Comparison of ENCODE assay signal across 8 cellular contexts in the genomic region with DNA sequence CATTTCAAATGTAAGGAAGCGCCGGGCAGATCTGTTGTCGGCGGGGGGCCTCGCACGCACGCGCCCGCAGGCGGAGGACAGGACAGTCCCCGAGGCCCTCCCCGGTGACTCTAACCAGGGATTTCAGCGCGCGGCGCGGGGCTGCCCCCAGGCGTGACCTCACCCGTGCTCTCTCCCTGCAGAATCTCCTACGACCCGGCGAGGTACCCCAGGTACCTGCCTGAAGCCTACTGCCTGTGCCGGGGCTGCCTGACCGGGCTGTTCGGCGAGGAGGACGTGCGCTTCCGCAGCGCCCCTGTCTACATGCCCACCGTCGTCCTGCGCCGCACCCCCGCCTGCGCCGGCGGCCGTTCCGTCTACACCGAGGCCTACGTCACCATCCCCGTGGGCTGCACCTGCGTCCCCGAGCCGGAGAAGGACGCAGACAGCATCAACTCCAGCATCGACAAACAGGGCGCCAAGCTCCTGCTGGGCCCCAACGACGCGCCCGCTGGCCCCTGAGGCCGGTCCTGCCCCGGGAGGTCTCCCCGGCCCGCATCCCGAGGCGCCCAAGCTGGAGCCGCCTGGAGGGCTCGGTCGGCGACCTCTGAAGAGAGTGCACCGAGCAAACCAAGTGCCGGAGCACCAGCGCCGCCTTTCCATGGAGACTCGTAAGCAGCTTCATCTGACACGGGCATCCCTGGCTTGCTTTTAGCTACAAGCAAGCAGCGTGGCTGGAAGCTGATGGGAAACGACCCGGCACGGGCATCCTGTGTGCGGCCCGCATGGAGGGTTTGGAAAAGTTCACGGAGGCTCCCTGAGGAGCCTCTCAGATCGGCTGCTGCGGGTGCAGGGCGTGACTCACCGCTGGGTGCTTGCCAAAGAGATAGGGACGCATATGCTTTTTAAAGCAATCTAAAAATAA. TPM values are rescaled to one million over a fixed set of nuclear protein-coding genes. Genes with fewer than 3 reads are reported as not detected.
A peak's percentile ranks its signal among the peaks of the same experiment; 100 is the strongest.
DNase-seq lines count a peak whose midpoint lies in the region; ATAC-seq, FAIRE-seq and TF ChIP-seq lines count a peak whose summit lies in the region.

No MANE protein-coding gene starts in this region.

- no peaks in the 10 kb centered on the region for H3K4me1 Mint-ChIP-seq in astrocyte (ENCODE audit: low read depth, unreplicated experiment)

- H3K79me2 ChIP-seq in HCT116 (ENCODE audit: insufficient read depth, low read length) (no peaks in the 10 kb centered on the region), astrocyte (ENCODE audit: insufficient read depth, low read length) (no peaks in the 10 kb centered on the region)

- RAD21 ChIA-PET in HCT116 (lab: Charles Lee; ENCODE audit: low non-redundant PET in 1 of 2, low total read pairs in 2 of 2, uncharacterized antibody in 2 of 2, unreplicated experiment in 2 of 2) = no interaction called here

- no peak for TF ChIP-seq POLR2A in HCT116 (IDR thresholded peaks at IDR 0.05; ENCODE audit: borderline replicate concordance, extremely low read depth, insufficient read depth, insufficient read length)

- TF ChIP-seq CTCF in A673 (conservative IDR thresholded peaks at IDR 0.05; ENCODE audit: low read depth, low read length) (no peak), HCT116 (IDR thresholded peaks at IDR 0.05 in 2 of 3, conservative IDR thresholded peaks at IDR 0.05 in 1 of 3; ENCODE audit: borderline replicate concordance in 1 of 3, insufficient read depth in 1 of 3, low read depth in 2 of 3, low read length in 2 of 3) (no peak), astrocyte (IDR thresholded peaks at IDR 0.05; ENCODE audit: insufficient read depth, low read depth, low read length) (no peak)

- H3K27me3 ChIP-seq in A673 (replicated peaks; ENCODE audit: insufficient read depth, low read depth, low read length, poor library complexity) (no peaks in the 10 kb centered on the region), HCT116 (ENCODE audit: insufficient read depth, low read length) (no peaks in the 10 kb centered on the region), astrocyte (ENCODE audit: insufficient read depth, low read length) (peaks cover 3% of the 10 kb centered on the region), skeletal muscle satellite cell (ENCODE audit: control insufficient read depth, insufficient read depth, low read length) (peaks cover 4% of the 10 kb centered on the region), SJCRH30 (no peaks in the 10 kb centered on the region)

- H3K36me3 ChIP-seq in A673 (ENCODE audit: insufficient read depth, low read length, poor library complexity, severe bottlenecking) (no peaks in the 10 kb centered on the region), HCT116 (ENCODE audit: control insufficient read depth in 1 of 2, insufficient read depth in 2 of 2, low read length in 2 of 2) (no peaks in the 10 kb centered on the region), astrocyte (ENCODE audit: insufficient read depth, low read length) (no peaks in the 10 kb centered on the region), skeletal muscle satellite cell (ENCODE audit: insufficient read depth, low read length) (no peaks in the 10 kb centered on the region), SJCRH30 (no peaks in the 10 kb centered on the region)

- H3K9me3 ChIP-seq in A673 (ENCODE audit: low read depth, low read length, poor library complexity, severe bottlenecking) = no peaks in the 10 kb centered on the region
- no peaks in the 10 kb centered on the region for H3K9me3 ChIP-seq in HCT116 (ENCODE audit: control insufficient read depth in 1 of 2, insufficient read depth in 1 of 2, low read depth in 1 of 2, low read length in 2 of 2)
- H3K9me3 ChIP-seq in astrocyte (ENCODE audit: insufficient read depth, low read depth, low read length) = no peaks in the 10 kb centered on the region
- H3K9me3 ChIP-seq in skeletal muscle satellite cell (replicated peaks; ENCODE audit: low read length) = no peaks in the 10 kb centered on the region
- no peaks in the 10 kb centered on the region for H3K9me3 ChIP-seq in SJCRH30 (replicated peaks)

- peak; percentile 75 for ATAC-seq in HCT116
- no peak for ATAC-seq in HG03378 (IDR thresholded peaks at IDR 0.05; ENCODE audit: unreplicated experiment)

- H3K9me3 Mint-ChIP-seq in astrocyte (ENCODE audit: unreplicated experiment) = no peaks in the 10 kb centered on the region

- H2AFZ ChIP-seq in HCT116 (ENCODE audit: low read depth, low read length, poor library complexity, severe bottlenecking) (peak overlapping the region; percentile 17), astrocyte (ENCODE audit: low read depth, low read length) (peak overlapping the region; percentile 89)

- H3K27ac ChIP-seq in A673 (ENCODE audit: low read depth, low read length, poor library complexity, severe bottlenecking) (no peak overlapping the region), HCT116 (ENCODE audit: low read depth, low read length) (peak overlapping the region; percentile 29; the same call in 1 of the 2 replicates), astrocyte (ENCODE audit: low read depth, low read length) (no peak overlapping the region), SJCRH30 (no peak overlapping the region)

- no peaks in the 10 kb centered on the region for H3K9me2 ChIP-seq in HCT116 (ENCODE audit: insufficient read depth)

- peak overlapping the region; percentile 34 for H3K4me3 ChIP-seq in A673 (ENCODE audit: low read depth, low read length, poor library complexity, severe bottlenecking)
- H3K4me3 ChIP-seq in HCT116 (replicated peaks in 1 of 2; ENCODE audit: low read depth in 1 of 2, low read length in 2 of 2) = peak overlapping the region in 1 of 2 experiments; percentile 48; a peak in 3 of 4 replicates
- peak overlapping the region; percentile 39 for H3K4me3 ChIP-seq in astrocyte (ENCODE audit: insufficient read depth, low read depth, low read length)
- H3K4me3 ChIP-seq in skeletal muscle satellite cell (ENCODE audit: low read length) = peak overlapping the region; percentile 16
- no peak overlapping the region for H3K4me3 ChIP-seq in SJCRH30

- FAIRE-seq in astrocyte (lab: Jason Lieb, UNC) = no peak

- H3K4me1 ChIP-seq in A673 (ENCODE audit: insufficient read depth, low read length, poor library complexity, severe bottlenecking) (peaks cover 5% of the 10 kb centered on the region), HCT116 (ENCODE audit: control insufficient read depth in 1 of 2, insufficient read depth in 2 of 2, low read length in 2 of 2) (peaks cover 12 to 16% of the 10 kb centered on the region in 2 experiments), astrocyte (ENCODE audit: insufficient read depth, low read length) (peaks cover 10% of the 10 kb centered on the region), skeletal muscle satellite cell (ENCODE audit: control insufficient read depth, insufficient read depth, low read length) (peaks cover 12% of the 10 kb centered on the region), SJCRH30 (peaks cover 7% of the 10 kb centered on the region)

- H3K4me3 Mint-ChIP-seq in astrocyte (ENCODE audit: unreplicated experiment) = peak overlapping the region; percentile 34

- intact Hi-C loops in A673 (cut with micrococcal nuclease; ENCODE audit: unreplicated experiment) = no loop called here
- intact Hi-C loops in HCT116 (cut with micrococcal nuclease) = no loop called here

- peak overlapping the region; percentile 83 for H3K4me2 ChIP-seq in HCT116 (ENCODE audit: low read length)
- H3K4me2 ChIP-seq in astrocyte (ENCODE audit: low read length) = peak overlapping the region; percentile 87
- peak overlapping the region; percentile 77 for H3K4me2 ChIP-seq in skeletal muscle satellite cell (ENCODE audit: low read length)

- BruUV-seq in A673 (replicated peaks; lab: Mats Ljungman, UMichigan) = no TSS peak
- BruUV-seq in HCT116 (replicated peaks; lab: Mats Ljungman, UMichigan) = no TSS peak

- POLR2A ChIA-PET in A673 (lab: Charles Lee; ENCODE audit: low non-redundant PET) = no interaction called here
- POLR2A ChIA-PET in HCT116 (lab: Charles Lee) = interaction anchor here (1.4 kb wide), 1 partner anchor 18 kb away, joined by 3 read pairs; no protein-coding TSS in a partner anchor

- no peak overlapping the region for H3K27ac Mint-ChIP-seq in astrocyte (ENCODE audit: unreplicated experiment)

- H3K9ac ChIP-seq in HCT116 (ENCODE audit: low read length) (peak overlapping the region; percentile 24; the same call in 1 of the 2 replicates), astrocyte (ENCODE audit: low read length) (peak overlapping the region; percentile 33), skeletal muscle satellite cell (ENCODE audit: low read depth, low read length) (no peak overlapping the region)

- no peak for TF ChIP-seq RAD21 in HCT116 (IDR thresholded peaks at IDR 0.05; ENCODE audit: low read depth)

- peaks cover 1% of the 10 kb centered on the region for H3K36me3 Mint-ChIP-seq in astrocyte (ENCODE audit: low read depth, unreplicated experiment)

- peaks cover 18% of the 10 kb centered on the region for H3K27me3 Mint-ChIP-seq in astrocyte (ENCODE audit: low read depth, unreplicated experiment)

- CTCF ChIA-PET in A673 (lab: Charles Lee) = interaction anchor here (1.4 to 1.7 kb wide), 2 partner anchors 46 to 204 kb away, joined by 3 to 4 read pairs; no protein-coding TSS in a partner anchor
- CTCF ChIA-PET in HCT116 (lab: Charles Lee) = interaction anchor here (0.6 to 1.3 kb wide), 2 partner anchors 11 to 12 kb away, joined by 3 to 5 read pairs; no protein-coding TSS in a partner anchor

- DNase-seq in A673 (ENCODE audit: low spot score) (peak; percentile 46), HCT116 (ENCODE audit: low read depth, low spot score) (no peak), astrocyte (ENCODE audit: low read depth) (peak; percentile 49), hepatic stellate cell (ENCODE audit: low spot score) (peak; percentile 77), NCI-H1105 (lab: John Stamatoyannopoulos, UW) (no peak), SJCRH30 (no peak)

- H4K20me1 ChIP-seq in HCT116 (ENCODE audit: insufficient read depth) (no peaks in the 10 kb centered on the region), astrocyte (ENCODE audit: insufficient read depth, low read length) (no peaks in the 10 kb centered on the region)

TF ChIP-seq in HCT116, 20 proteins besides CTCF, POLR2A, EP300 and RAD21:
- no peak for TF ChIP-seq EZH2phosphoT487 (IDR thresholded peaks at IDR 0.05; ENCODE audit: borderline replicate concordance)
- TF ChIP-seq YY1 (IDR thresholded peaks at IDR 0.05; ENCODE audit: extremely low read depth, insufficient replicate concordance, low read depth, low read length) = no peak
- peak; percentile 15; the same call in 1 of the 2 replicates for TF ChIP-seq JUND (IDR thresholded peaks at IDR 0.05)

RNA-seq across cellular contexts. Expression of a gene that starts 18.2 kb away (rescaled TPM):
- total RNA-seq in A673 (2021) (2.0 and 2.7 TPM in 2 replicates), HCT116 (2021; ENCODE audit: unreplicated experiment) (0.25 TPM), astrocyte (1.6 and 1.9 TPM in 2 replicates)
- 1.4 and 1.9 TPM in 2 replicates for polyA plus RNA-seq in HCT116 (2012)
- 1.0 and 1.1 TPM in 2 replicates for total RNA-seq in skeletal muscle satellite cell (2012; rRNA removed)
- 0.56 and 1.4 TPM in 2 replicates for total RNA-seq in SJCRH30 (2014; rRNA removed; shearing (Covaris generic))

RNA-seq across cellular contexts. Expression of a gene that starts 52.1 kb away (rescaled TPM):
- total RNA-seq in A673 (2021) (9.2 and 10.8 TPM in 2 replicates), HCT116 (2021; ENCODE audit: unreplicated experiment) (9.8 TPM), astrocyte (6.7 and 7.1 TPM in 2 replicates)
- 4.2 and 7.3 TPM in 2 replicates for polyA plus RNA-seq in HCT116 (2012)
- 9.8 and 12.9 TPM in 2 replicates for total RNA-seq in skeletal muscle satellite cell (2012; rRNA removed)
- total RNA-seq in SJCRH30 (2014; rRNA removed; shearing (Covaris generic)) = 4.7 and 4.8 TPM in 2 replicates

Comparison
In these comparisons a context has a peak if more than half of its experiments do, and no peak if none do; other contexts are left out.
1. DNase-seq: peak in A673 (single experiment), astrocyte (single experiment) and hepatic stellate cell (single experiment); none in HCT116 (single experiment), NCI-H1105 (single experiment) and SJCRH30 (0 of 2).
2. Peak in every context shown above with its lines, with median percentiles within 50 percentile points of each other: H3K4me2 ChIP-seq.